ENCODE assay signal across 12 cellular contexts in genomic region chr2:176174850-176175728, GRCh38. TPM values are rescaled to one million over a fixed set of nuclear protein-coding genes. Genes with fewer than 3 reads are reported as not detected.
DNase-seq lines count a peak whose midpoint lies in the region; ATAC-seq, FAIRE-seq and TF ChIP-seq lines count a peak whose summit lies in the region.
"Had no signal": no experiment of that assay in that cellular context is flagged by ENCODE, and none has a peak within 500 bp of the region (broad histone marks: within the 10 kb centered on the region; RNA-seq: fewer than 3 reads in every experiment).

No MANE protein-coding gene starts in this region.

- POLR2A ChIA-PET in naive thymus-derived CD4-positive, alpha-beta T cell (lab: Charles Lee) = no interaction called here

- H3K4me1 ChIP-seq in BE2C (peaks cover 11% of the 10 kb centered on the region), colonic mucosa (no peaks in the 10 kb centered on the region)
- H3K4me1 ChIP-seq in naive thymus-derived CD4-positive, alpha-beta T cell (ENCODE audit: control insufficient read depth in 2 of 2, insufficient read depth in 2 of 2, low read length in 2 of 2) = no peaks in the 10 kb centered on the region

- intact Hi-C loops in colonic mucosa (cut with DNase I) = no loop called here
- intact Hi-C loops in naive thymus-derived CD4-positive, alpha-beta T cell (cut with micrococcal nuclease) = no loop called here

- H3K36me3 ChIP-seq in BE2C (peaks cover 5% of the 10 kb centered on the region), colonic mucosa (no peaks in the 10 kb centered on the region)
- no peaks in the 10 kb centered on the region for H3K36me3 ChIP-seq in naive thymus-derived CD4-positive, alpha-beta T cell (ENCODE audit: control insufficient read depth in 2 of 3, insufficient read depth in 3 of 3, low read length in 3 of 3)
- H3K36me3 ChIP-seq: heart left ventricle had no signal

- peaks cover 2 to 7% (median 5%) of the 10 kb centered on the region in 3 donors for H3K4me1 Mint-ChIP-seq in IgD-negative memory B cell
- peaks cover 0 to 39% (median 20%) of the 10 kb centered on the region in 7 donors for H3K4me1 Mint-ChIP-seq in naive thymus-derived CD4-positive, alpha-beta T cell

- FAIRE-seq in H54 (lab: Jason Lieb, UNC) = no peak
- FAIRE-seq in GM19239 (lab: Jason Lieb, UNC) = no peak

- peak overlapping the region; percentile 57 for H3K4me3 ChIP-seq in BE2C (ENCODE audit: low read depth, low read length)
- H3K4me3 ChIP-seq in colonic mucosa = peak overlapping the region; percentile 16
- no peak overlapping the region for H3K4me3 ChIP-seq in naive thymus-derived CD4-positive, alpha-beta T cell (ENCODE audit: low read length)

- TF ChIP-seq POLR2A in H54 (IDR thresholded peaks at IDR 0.05; ENCODE audit: low read depth, low read length) = no peak

- H3K27ac ChIP-seq in colonic mucosa = peak overlapping the region; percentile 3
- H3K27ac ChIP-seq in naive thymus-derived CD4-positive, alpha-beta T cell (ENCODE audit: low read depth, low read length) = no peak overlapping the region

- H3K27me3 ChIP-seq in BE2C (no peaks in the 10 kb centered on the region), colonic mucosa (peaks cover 21% of the 10 kb centered on the region)
- peaks cover 22 to 58% of the 10 kb centered on the region in 2 donors for H3K27me3 ChIP-seq in naive thymus-derived CD4-positive, alpha-beta T cell (ENCODE audit: control insufficient read depth in 2 of 2, insufficient read depth in 2 of 2, low read length in 2 of 2)

- H3K4me3 Mint-ChIP-seq in IgD-negative memory B cell = peak overlapping the region in 2 of 4 donors; percentile 54 to 83
- H3K4me3 Mint-ChIP-seq in naive thymus-derived CD4-positive, alpha-beta T cell = peak overlapping the region in 6 of 10 donors; percentile 12 to 72 (median 32)

- peaks cover 0 to 9% (median 0%) of the 10 kb centered on the region in 3 donors for H3K9me3 Mint-ChIP-seq in IgD-negative memory B cell
- peaks cover 0 to 16% (median 2%) of the 10 kb centered on the region in 11 donors for H3K9me3 Mint-ChIP-seq in naive thymus-derived CD4-positive, alpha-beta T cell

- CTCF ChIA-PET in naive thymus-derived CD4-positive, alpha-beta T cell (lab: Charles Lee) = no interaction called here

- H3K9ac ChIP-seq in colonic mucosa (ENCODE audit: low read depth in 2 of 2, low read length in 2 of 2) = peak overlapping the region in 1 of 2 donors; percentile 26

- peak; percentile 73 for DNase-seq in BE2C
- peak; percentile 63 for DNase-seq in colonic mucosa
- no peak for DNase-seq in naive thymus-derived CD4-positive, alpha-beta T cell
- no peak for DNase-seq in H54 (ENCODE audit: insufficient read length, low spot score)
- DNase-seq in GM19239 (ENCODE audit: insufficient read length, low spot score) = no peak
- DNase-seq: heart left ventricle; NCI-H2171; right cardiac atrium; stimulated activated naive CD4-positive, alpha-beta T cell had no signal

- H3K9me3 ChIP-seq in BE2C (no peaks in the 10 kb centered on the region), colonic mucosa (no peaks in the 10 kb centered on the region)
- no peaks in the 10 kb centered on the region for H3K9me3 ChIP-seq in naive thymus-derived CD4-positive, alpha-beta T cell (ENCODE audit: control insufficient read depth in 2 of 3, low read length in 3 of 3)
- H3K9me3 ChIP-seq: heart left ventricle had no signal

- peaks cover 72% of the 10 kb centered on the region for H3K27me3 Mint-ChIP-seq in IgD-negative memory B cell
- peaks cover 84 to 94% (median 89%) of the 10 kb centered on the region in 5 donors for H3K27me3 Mint-ChIP-seq in naive thymus-derived CD4-positive, alpha-beta T cell

- TF ChIP-seq CTCF in BE2C (IDR thresholded peaks at IDR 0.05; ENCODE audit: low read depth, low read length) (no peak), colonic mucosa (IDR thresholded peaks at IDR 0.05) (no peak)

- H3K27ac Mint-ChIP-seq in IgD-negative memory B cell = peak overlapping the region in 2 of 3 donors; percentile 1 to 76
- no peak overlapping the region for H3K27ac Mint-ChIP-seq in naive thymus-derived CD4-positive, alpha-beta T cell

- no peak for ATAC-seq in naive thymus-derived CD4-positive, alpha-beta T cell
- ATAC-seq in GM19328 (IDR thresholded peaks at IDR 0.05; ENCODE audit: unreplicated experiment) (no peak), HG02610 (IDR thresholded peaks at IDR 0.05; ENCODE audit: unreplicated experiment) (no peak)
- ATAC-seq: right cardiac atrium had no signal

- H3K36me3 Mint-ChIP-seq in IgD-negative memory B cell = peaks cover 2% of the 10 kb centered on the region
- H3K36me3 Mint-ChIP-seq in naive thymus-derived CD4-positive, alpha-beta T cell = peaks cover 0 to 10% (median 0%) of the 10 kb centered on the region in 5 donors

RNA-seq across cellular contexts. Expression of gene HOXD1, which starts 13.4 kb away (rescaled TPM):
- polyA plus RNA-seq in BE2C (2012; ENCODE audit: insufficient read depth, insufficient read length, low read depth) = 0.45 TPM
- polyA plus RNA-seq in IgD-negative memory B cell = not detected
- 1 to 10 TPM; 4.0 to 8.3 TPM for total RNA-seq in colonic mucosa
- not detected for total RNA-seq in naive thymus-derived CD4-positive, alpha-beta T cell
- not detected for polyA plus RNA-seq in naive thymus-derived CD4-positive, alpha-beta T cell
- total RNA-seq: right cardiac atrium had no signal

RNA-seq across cellular contexts. Expression of gene HOXD3, which starts 18.0 kb away (rescaled TPM):
- 4.3 TPM for polyA plus RNA-seq in BE2C (2012; ENCODE audit: insufficient read depth, insufficient read length, low read depth)
- not detected for polyA plus RNA-seq in IgD-negative memory B cell
- total RNA-seq in colonic mucosa = 1 to 10 TPM; 3.2 to 4.6 TPM
- total RNA-seq in naive thymus-derived CD4-positive, alpha-beta T cell = not detected
- polyA plus RNA-seq in naive thymus-derived CD4-positive, alpha-beta T cell = not detected
- total RNA-seq: right cardiac atrium had no signal

RNA-seq across cellular contexts. Expression of gene HOXD4, which starts 23.7 kb away (rescaled TPM):
- polyA plus RNA-seq in BE2C (2012; ENCODE audit: insufficient read depth, insufficient read length, low read depth) = 3.7 TPM
- not detected for polyA plus RNA-seq in IgD-negative memory B cell
- 1 to 10 TPM; 1.6 to 3.6 TPM for total RNA-seq in colonic mucosa
- not detected for total RNA-seq in naive thymus-derived CD4-positive, alpha-beta T cell
- polyA plus RNA-seq in naive thymus-derived CD4-positive, alpha-beta T cell = not detected
- total RNA-seq: right cardiac atrium had no signal

RNA-seq across cellular contexts. Expression of gene HOXD8, which starts 45.6 kb away (rescaled TPM):
- 14.6 TPM for polyA plus RNA-seq in BE2C (2012; ENCODE audit: insufficient read depth, insufficient read length, low read depth)
- polyA plus RNA-seq in IgD-negative memory B cell = not detected
- 1 to 10 TPM; 3.1 to 4.6 TPM for total RNA-seq in colonic mucosa
- total RNA-seq in naive thymus-derived CD4-positive, alpha-beta T cell = not detected
- not detected for polyA plus RNA-seq in naive thymus-derived CD4-positive, alpha-beta T cell

RNA-seq across cellular contexts. Expression of gene HOXD9, which starts 52.6 kb away (rescaled TPM):
- 22.9 TPM for polyA plus RNA-seq in BE2C (2012; ENCODE audit: insufficient read depth, insufficient read length, low read depth)
- polyA plus RNA-seq in IgD-negative memory B cell = not detected
- total RNA-seq in colonic mucosa = 1 to 10 TPM in 1 of 2 donors, under 1 TPM in 1; 0.86 to 1.7 TPM
- total RNA-seq in naive thymus-derived CD4-positive, alpha-beta T cell = not detected
- not detected for polyA plus RNA-seq in naive thymus-derived CD4-positive, alpha-beta T cell
- total RNA-seq: right cardiac atrium had no signal

Comparison
In these comparisons a context has a peak if more than half of its experiments do, and no peak if none do; other contexts are left out.
1. DNase-seq: peak in BE2C (single experiment) and colonic mucosa (single experiment); none in naive thymus-derived CD4-positive, alpha-beta T cell (0 of 9), H54 (single experiment) and GM19239 (single experiment).
2. H3K27ac Mint-ChIP-seq: peak in IgD-negative memory B cell (2 of 3); none in naive thymus-derived CD4-positive, alpha-beta T cell (0 of 9).
3. RNA of gene HOXD1, which starts 13.4 kb away (total RNA-seq): 4.0 to 8.3 TPM in colonic mucosa; not detected in naive thymus-derived CD4-positive, alpha-beta T cell; every median in the first group is over 4 times any median in the second.
4. RNA of gene HOXD3, which starts 18.0 kb away (total RNA-seq): 3.2 to 4.6 TPM in colonic mucosa; not detected in naive thymus-derived CD4-positive, alpha-beta T cell; every median in the first group is over 4 times any median in the second.